8 cellular contexts compared by ENCODE assay signal in the genomic region with DNA sequence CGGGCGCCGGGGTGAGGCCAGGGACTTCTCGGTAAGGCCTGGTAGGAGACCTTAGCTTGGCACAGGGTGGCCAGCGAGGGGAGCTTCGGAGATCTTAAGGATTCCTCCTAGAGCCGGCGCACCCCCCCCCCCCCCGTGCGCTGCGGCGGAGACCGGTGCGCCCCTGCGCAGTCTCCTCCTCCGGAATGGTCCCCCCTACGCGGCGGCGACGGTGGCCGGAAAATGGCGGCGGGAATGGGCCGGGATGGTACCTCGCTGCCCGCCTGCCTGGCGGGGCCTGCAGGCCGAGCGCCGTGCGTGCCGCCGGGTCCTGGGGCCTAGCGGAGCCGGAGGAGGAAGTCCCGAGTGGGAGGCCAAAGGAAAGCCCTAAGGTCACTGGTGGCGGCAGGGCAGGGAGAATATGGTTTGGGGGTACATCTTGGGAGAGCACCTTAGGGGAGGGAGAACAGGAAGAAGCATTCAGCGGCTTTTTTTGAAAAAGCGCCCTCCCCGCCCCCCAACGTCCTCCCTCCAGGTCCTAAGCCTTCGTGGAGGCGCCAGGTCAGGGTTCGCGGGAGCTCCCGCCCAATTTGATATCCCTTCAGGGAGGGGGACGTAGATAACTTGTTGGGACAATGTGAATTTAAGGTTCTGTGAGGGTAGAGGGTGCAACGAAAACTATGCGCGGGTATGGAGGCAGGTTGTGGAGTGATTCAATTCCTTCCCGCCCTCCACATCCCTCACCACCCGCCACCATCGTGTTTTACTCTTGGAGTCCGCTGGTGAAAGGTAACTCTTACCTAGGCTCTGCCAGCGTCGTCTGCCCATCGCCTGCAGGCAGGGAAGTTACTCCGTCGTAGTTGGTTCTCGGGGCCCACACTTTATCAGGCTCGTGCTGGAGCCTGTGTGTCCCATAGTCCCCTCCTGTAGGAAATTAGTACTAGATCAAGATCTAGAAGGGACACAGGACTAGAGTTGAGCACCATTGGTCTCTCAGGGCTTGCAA. TPM values are rescaled to one million over a fixed set of nuclear protein-coding genes. Genes with fewer than 3 reads are reported as not detected.
DNase-seq lines count a peak whose midpoint lies in the region; ATAC-seq, FAIRE-seq and TF ChIP-seq lines count a peak whose summit lies in the region.

No MANE protein-coding gene starts in this region.

- H3K27ac ChIP-seq in DND-41 (ENCODE audit: low read length), result peak overlapping the region; percentile 94
- H3K27ac ChIP-seq in HL-60 (replicated peaks), result peak overlapping the region; percentile 94
- H3K27ac ChIP-seq in VCaP, result peak overlapping the region; percentile 97
- peak overlapping the region; percentile 54 for H3K27ac ChIP-seq in endothelial cell of umbilical vein (ENCODE audit: insufficient read depth, low read depth, low read length)
- H3K27ac ChIP-seq in muscle layer of colon (ENCODE audit: low read depth, low read length), result peak overlapping the region; percentile 87

- H3K9me1 ChIP-seq in endothelial cell of umbilical vein (replicated peaks; ENCODE audit: control insufficient read depth, extremely low read depth, insufficient read depth, low read length), result no peaks in the 10 kb centered on the region

- H3K36me3 ChIP-seq in DND-41 (ENCODE audit: insufficient read depth, low read length) (peaks cover 50% of the 10 kb centered on the region), endothelial cell of umbilical vein (ENCODE audit: control insufficient read depth in 2 of 2, extremely low read depth in 1 of 2, insufficient read depth in 2 of 2, low read length in 2 of 2) (peaks cover 5 to 14% of the 10 kb centered on the region in 2 experiments), muscle layer of colon (ENCODE audit: insufficient read depth, low read length) (peaks cover 30% of the 10 kb centered on the region)

- H3K9me3 ChIP-seq in DND-41 (ENCODE audit: insufficient read depth, low read length, severe bottlenecking) (no peaks in the 10 kb centered on the region), endothelial cell of umbilical vein (replicated peaks; ENCODE audit: control insufficient read depth, insufficient read depth, low read length) (no peaks in the 10 kb centered on the region), muscle layer of colon (ENCODE audit: low read length) (no peaks in the 10 kb centered on the region)

- dilution Hi-C loops in endothelial cell of umbilical vein (cut with MboI; ENCODE audit: extremely low pct_ligation_motif_present, low sequenced_read_pairs), result no loop called here

- peak overlapping the region; percentile 85 for H2AFZ ChIP-seq in DND-41 (ENCODE audit: low read depth, low read length)
- H2AFZ ChIP-seq in endothelial cell of umbilical vein (ENCODE audit: low read depth, low read length), result peak overlapping the region; percentile 23

- POLR2A ChIA-PET in endothelial cell of umbilical vein (lab: Charles Lee), result no interaction called here

- H3K27me3 ChIP-seq in DND-41 (ENCODE audit: insufficient read depth, low read length, poor library complexity) (no peaks in the 10 kb centered on the region), HL-60 (ENCODE audit: insufficient read depth, poor library complexity, severe bottlenecking) (no peaks in the 10 kb centered on the region), endothelial cell of umbilical vein (ENCODE audit: control insufficient read depth in 2 of 2, insufficient read depth in 2 of 2, low read length in 2 of 2) (no peaks in the 10 kb centered on the region), muscle layer of colon (ENCODE audit: control insufficient read depth in 1 of 2, insufficient read depth in 2 of 2, low read length in 2 of 2) (no peaks in the 10 kb centered on the region)

- no TSS peak for BruUV-seq in endothelial cell of umbilical vein (replicated peaks; lab: Mats Ljungman, UMichigan)

- no peak for FAIRE-seq in endothelial cell of umbilical vein (lab: Jason Lieb, UNC)

- H3K79me2 ChIP-seq in DND-41 (ENCODE audit: insufficient read depth, low read length) (peaks cover 65% of the 10 kb centered on the region), endothelial cell of umbilical vein (ENCODE audit: control insufficient read depth, insufficient read depth, low read length) (peaks cover 38% of the 10 kb centered on the region)

- CTCF ChIA-PET in endothelial cell of umbilical vein (lab: Charles Lee), result interaction anchor here (1.9 kb wide), 1 partner anchor 191 kb away, joined by 10 read pairs; no protein-coding TSS in a partner anchor

- H3K4me3 ChIP-seq in DND-41 (ENCODE audit: low read depth in 1 of 2, low read length in 2 of 2) (peak overlapping the region; percentile 87 to 97), HL-60 (replicated peaks; ENCODE audit: insufficient read depth, low read length) (peak overlapping the region; percentile 89), endothelial cell of umbilical vein (replicated peaks in 1 of 3; ENCODE audit: insufficient read depth in 1 of 3, low read depth in 1 of 3, low read length in 3 of 3) (peak overlapping the region; percentile 81 to 100 (median 81)), muscle layer of colon (ENCODE audit: low read depth in 1 of 2, low read length in 2 of 2) (peak overlapping the region; percentile 76 to 88)

- no peak for TF ChIP-seq POLR2A in endothelial cell of umbilical vein (IDR thresholded peaks at IDR 0.05; ENCODE audit: low read depth, low read length)

- peak overlapping the region; percentile 91 for H3K4me2 ChIP-seq in DND-41 (ENCODE audit: insufficient read depth, low read length)
- H3K4me2 ChIP-seq in endothelial cell of umbilical vein (ENCODE audit: insufficient read depth, low read length), result peak overlapping the region; percentile 89

- ATAC-seq in DND-41 (ENCODE audit: insufficient read depth, low read depth), result peak; percentile 45
- ATAC-seq in GM19452 (IDR thresholded peaks at IDR 0.05; ENCODE audit: unreplicated experiment), result peak; percentile 8

- TF ChIP-seq CTCF in DND-41 (IDR thresholded peaks at IDR 0.05; ENCODE audit: borderline replicate concordance, extremely low read depth, low read length, poor library complexity, severe bottlenecking) (no peak), HL-60 (IDR thresholded peaks at IDR 0.05; ENCODE audit: insufficient read depth, low read length) (no peak), VCaP (conservative IDR thresholded peaks at IDR 0.05) (no peak), endothelial cell of umbilical vein (IDR thresholded peaks at IDR 0.05; ENCODE audit: extremely low read depth in 1 of 2, insufficient read depth in 1 of 2, low read depth in 1 of 2, low read length in 2 of 2) (no peak)

- H3K4me1 ChIP-seq in DND-41 (ENCODE audit: insufficient read depth, low read length) (peaks cover 40% of the 10 kb centered on the region), endothelial cell of umbilical vein (ENCODE audit: control insufficient read depth, extremely low read depth, insufficient read depth, low read length) (peaks cover 18% of the 10 kb centered on the region), muscle layer of colon (ENCODE audit: insufficient read depth, low read length) (peaks cover 27% of the 10 kb centered on the region)

- intact Hi-C loops in endothelial cell of umbilical vein (cut with micrococcal nuclease), result loop anchor here (1.0 to 5.0 kb wide), 6 partner anchors 104 to 589 kb away; a partner anchor contains a TSS

- peak; percentile 44 for DNase-seq in DND-41
- DNase-seq in HL-60 (ENCODE audit: low read depth in 1 of 2, low spot score in 1 of 2), result peak; percentile 40 to 66
- DNase-seq in endothelial cell of umbilical vein (ENCODE audit: low read depth, low spot score), result peak; percentile 25
- peak; percentile 52 for DNase-seq in ureter (ENCODE audit: low spot score)
- DNase-seq in T-helper 9 cell, result no peak

- H3K9ac ChIP-seq in DND-41 (ENCODE audit: low read depth, low read length), result peak overlapping the region; percentile 97
- peak overlapping the region; percentile 90 for H3K9ac ChIP-seq in endothelial cell of umbilical vein (replicated peaks; ENCODE audit: extremely low read depth, insufficient read depth, low read length)
- H3K9ac ChIP-seq in muscle layer of colon (ENCODE audit: low read length), result peak overlapping the region; percentile 91

- H4K20me1 ChIP-seq in DND-41 (ENCODE audit: insufficient read depth, low read length), result peaks cover 42% of the 10 kb centered on the region
- H4K20me1 ChIP-seq in endothelial cell of umbilical vein (replicated peaks; ENCODE audit: control insufficient read depth, extremely low read depth, insufficient read depth, low read length), result peaks cover 6% of the 10 kb centered on the region

TF ChIP-seq in endothelial cell of umbilical vein, 7 proteins besides CTCF, POLR2A, EP300 and RAD21:
- TF ChIP-seq EZH2 (IDR thresholded peaks at IDR 0.05; ENCODE audit: borderline replicate concordance, low read depth, low read length, severe bottlenecking), result no peak
- TF ChIP-seq GATA2 (IDR thresholded peaks at IDR 0.05; ENCODE audit: insufficient read depth, insufficient read length, low read depth, low read length), result no peak
- TF ChIP-seq JUN (IDR thresholded peaks at IDR 0.05; ENCODE audit: borderline replicate concordance, insufficient read depth, insufficient read length, low read depth), result no peak
- no peak for TF ChIP-seq MYC (IDR thresholded peaks at IDR 0.05; ENCODE audit: low read depth, low read length)
- TF ChIP-seq POLR2AphosphoS5 (IDR thresholded peaks at IDR 0.05; ENCODE audit: insufficient read depth, low read depth, low read length), result no peak
- no peak for TF ChIP-seq FOS (IDR thresholded peaks at IDR 0.05; ENCODE audit: borderline replicate concordance, insufficient read depth, low read length)
- TF ChIP-seq, protein P1, sequence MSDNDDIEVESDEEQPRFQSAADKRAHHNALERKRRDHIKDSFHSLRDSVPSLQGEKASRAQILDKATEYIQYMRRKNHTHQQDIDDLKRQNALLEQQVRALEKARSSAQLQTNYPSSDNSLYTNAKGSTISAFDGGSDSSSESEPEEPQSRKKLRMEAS (IDR thresholded peaks at IDR 0.05; ENCODE audit: insufficient read depth, insufficient read length), result no peak
TF ChIP-seq in endothelial cell of umbilical vein: peak in this region for 0.

RNA-seq across cellular contexts. Expression of a gene that starts 0.6 kb away (rescaled TPM):
- total RNA-seq in endothelial cell of umbilical vein, result 157 and 163 TPM in 2 replicates
- polyA plus RNA-seq in endothelial cell of umbilical vein, result 30.9 and 39.7 TPM in 2 replicates
- polyA plus RNA-seq in endothelial cell of umbilical vein (2011; cell fraction: cytosol; rRNA removed), result 48.0 and 64.2 TPM in 2 replicates
- polyA plus RNA-seq in endothelial cell of umbilical vein (2011; cell fraction: nucleus; rRNA removed), result 124 and 146 TPM in 2 replicates
- polyA plus RNA-seq in endothelial cell of umbilical vein (2012), result 47.7 and 57.8 TPM in 2 replicates
- 58.9 and 66.5 TPM in 2 replicates for polyA minus RNA-seq in endothelial cell of umbilical vein
- polyA minus RNA-seq in endothelial cell of umbilical vein (2011; cell fraction: cytosol; rRNA and poly(A)+ RNA removed), result 36.9 TPM
- polyA minus RNA-seq in endothelial cell of umbilical vein (2011; cell fraction: nucleus; rRNA and poly(A)+ RNA removed), result 109 and 157 TPM in 2 replicates
- total RNA-seq in ureter, result 169 TPM
